ENCODE assay signal across 8 cellular contexts in the genomic region with DNA sequence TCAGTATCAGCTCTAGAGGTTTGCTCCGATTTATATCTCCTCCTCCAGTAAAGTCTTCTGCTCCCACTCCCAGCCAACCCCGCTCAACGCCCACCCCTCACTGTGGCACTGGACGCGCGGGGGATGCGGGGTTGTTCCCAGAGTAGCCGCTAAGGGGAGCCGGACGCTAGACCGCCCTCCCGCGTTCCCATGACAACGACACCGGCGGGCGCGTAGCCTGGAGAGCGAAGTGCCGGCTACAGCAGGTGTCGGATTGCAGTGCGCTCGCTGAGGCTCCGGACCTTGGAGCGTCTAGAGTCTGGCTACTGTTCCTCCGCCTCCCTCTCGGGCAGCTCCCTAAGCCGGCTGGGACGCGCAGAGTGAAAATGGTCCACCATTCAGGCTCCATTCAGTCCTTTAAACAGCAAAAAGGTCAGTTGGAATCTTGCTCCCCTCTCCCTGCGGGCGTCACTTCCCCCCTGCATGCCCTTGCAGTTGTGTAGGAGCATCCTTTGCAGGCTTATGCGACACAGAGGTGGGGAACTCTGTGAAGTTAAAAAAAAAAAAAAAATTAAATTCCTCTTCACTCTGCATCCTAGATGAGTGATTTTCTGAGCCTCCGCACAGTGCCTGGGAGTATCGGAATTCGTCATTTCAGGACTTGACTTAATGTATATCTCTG. TPM values are rescaled to one million over a fixed set of nuclear protein-coding genes. Genes with fewer than 3 reads are reported as not detected.
DNase-seq lines count a peak whose midpoint lies in the region; ATAC-seq and TF ChIP-seq lines count a peak whose summit lies in the region.

A gene (plus strand): TSS at position 220 of the 661 bp plus-strand sequence. CDS start 146 bp downstream, at position 366.

- intact Hi-C loops in left cardiac atrium (cut with DNase I), result no loop called here
- intact Hi-C loops in psoas muscle (cut with DNase I), result no loop called here

- H3K27ac Mint-ChIP-seq in activated naive CD8-positive, alpha-beta T cell treated with anti-CD3 and anti-CD28 coated beads for 36 hours, result no peak within 1 kb of the TSS

- H3K4me3 ChIP-seq in psoas muscle, result peak within 1 kb of the TSS; percentile 25

- peaks cover 25% of the 10 kb centered on the region for H3K27me3 Mint-ChIP-seq in activated naive CD8-positive, alpha-beta T cell treated with anti-CD3 and anti-CD28 coated beads for 36 hours

- H3K4me1 ChIP-seq in psoas muscle, result no peaks in the 10 kb centered on the region

- no peak within 1 kb of the TSS for H3K27ac ChIP-seq in psoas muscle

- no peaks in the 10 kb centered on the region for H3K36me3 Mint-ChIP-seq in activated naive CD8-positive, alpha-beta T cell treated with anti-CD3 and anti-CD28 coated beads for 36 hours

- H3K4me3 Mint-ChIP-seq in activated naive CD8-positive, alpha-beta T cell treated with anti-CD3 and anti-CD28 coated beads for 36 hours, result no peak within 1 kb of the TSS

- peaks cover 4% of the 10 kb centered on the region for H3K9me3 Mint-ChIP-seq in activated naive CD8-positive, alpha-beta T cell treated with anti-CD3 and anti-CD28 coated beads for 36 hours

- peaks cover 0 to 15% (median 1%) of the 10 kb centered on the region in 3 donors for H3K27me3 ChIP-seq in psoas muscle (ENCODE audit: insufficient read depth in 3 of 3, low read length in 2 of 3)

- ATAC-seq in GM18505 (IDR thresholded peaks at IDR 0.05; ENCODE audit: unreplicated experiment) (peak; percentile 98), HG02884 (IDR thresholded peaks at IDR 0.05; ENCODE audit: unreplicated experiment) (peak; percentile 94), left cardiac atrium (peak; percentile 81 to 94), psoas muscle (peak; percentile 71 to 91 (median 82))

- peaks cover 2% of the 10 kb centered on the region for H3K4me1 Mint-ChIP-seq in activated naive CD8-positive, alpha-beta T cell treated with anti-CD3 and anti-CD28 coated beads for 36 hours

- H3K9me3 ChIP-seq in psoas muscle, result no peaks in the 10 kb centered on the region

- 1 to 3% (median 3%) methylated on average over 35 to 36 of the region's 36 CpGs for WGBS in psoas muscle, 3 donors

- DNase-seq in AG08395 (ENCODE audit: low spot score) (peak; percentile 66), NCI-H1930 (lab: John Stamatoyannopoulos, UW) (peak; percentile 82), left cardiac atrium (peak; percentile 63), psoas muscle (peak; percentile 44 to 68), NK-92 (lab: John Stamatoyannopoulos, UW; ENCODE audit: unreplicated experiment) (no peak)
- peak; percentile 21 for DNase-seq in activated naive CD8-positive, alpha-beta T cell treated with anti-CD3 and anti-CD28 coated beads for 36 hours

- peak; percentile 31 for TF ChIP-seq CTCF in psoas muscle (IDR thresholded peaks at IDR 0.05)

- no peak for TF ChIP-seq POLR2A in GM18505 (IDR thresholded peaks at IDR 0.05; ENCODE audit: borderline replicate concordance, extremely low read depth, insufficient read depth, insufficient read length)

- no peaks in the 10 kb centered on the region for H3K36me3 ChIP-seq in psoas muscle (ENCODE audit: insufficient read depth in 1 of 2, low read depth in 1 of 2)

RNA-seq across cellular contexts. Expression of the gene that starts here (rescaled TPM):
- not detected for total RNA-seq in activated naive CD8-positive, alpha-beta T cell treated with anti-CD3 and anti-CD28 coated beads for 36 hours
- total RNA-seq in left cardiac atrium, result under 1 TPM; 0.53 to 0.73 TPM
- total RNA-seq in psoas muscle, result not detected
- polyA plus RNA-seq in psoas muscle, result under 1 TPM in 1 of 3 donors, not detected in 2; 0.01 TPM

Comparison
In these comparisons a context has a peak if more than half of its experiments do, and no peak if none do; other contexts are left out.
1. Peak in DNase-seq in activated naive CD8-positive, alpha-beta T cell treated with anti-CD3 and anti-CD28 coated beads for 36 hours; RNA of the gene not detected or under 1 TPM.
2. Peak in DNase-seq and ATAC-seq in left cardiac atrium; RNA of the gene not detected or under 1 TPM.
3. Peak in DNase-seq, ATAC-seq and H3K4me3 ChIP-seq in psoas muscle; RNA of the gene not detected or under 1 TPM.